ENCODE assay signal across 28 cellular contexts in the genomic region with DNA sequence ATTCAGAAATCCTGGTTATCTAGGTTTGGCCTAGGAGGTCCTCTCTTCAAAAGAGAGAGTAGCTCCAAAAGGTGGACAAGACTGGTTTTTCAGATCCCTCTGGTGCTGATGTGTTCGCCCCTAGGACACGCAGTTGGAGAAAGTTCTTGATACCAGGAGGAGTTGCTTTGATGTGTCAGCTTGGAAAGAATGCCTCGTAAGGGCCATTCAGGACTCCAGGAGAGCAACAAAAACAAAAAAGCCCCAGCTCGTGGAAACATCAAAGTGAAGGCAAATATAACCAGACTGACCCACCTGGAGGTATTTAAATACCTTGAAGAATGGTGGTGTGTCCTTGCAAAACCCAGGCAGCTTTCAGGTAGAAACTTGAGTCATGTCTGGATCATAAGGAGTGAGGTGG. TPM values are rescaled to one million over a fixed set of nuclear protein-coding genes. Genes with fewer than 3 reads are reported as not detected.
DNase-seq lines count a peak whose midpoint lies in the region; ATAC-seq and TF ChIP-seq lines count a peak whose summit lies in the region.
"Had no signal": no experiment of that assay in that cellular context is flagged by ENCODE, and none has a peak within 500 bp of the region (broad histone marks: within the 10 kb centered on the region; RNA-seq: fewer than 3 reads in every experiment).

No MANE protein-coding gene starts in this region.

- H3K4me3 Mint-ChIP-seq in type B pancreatic cell = peak overlapping the region; percentile 53
- H3K4me3 Mint-ChIP-seq in endothelial cell (ENCODE audit: unreplicated experiment) = no peak overlapping the region
- H3K4me3 Mint-ChIP-seq: natural killer cell treated with Interleukin-12 subunit alpha and Interleukin-12 subunit beta and Interleukin-15 and Interleukin-18, amount 100 ng/mL, for 72 hours; T-helper 2 cell treated with Interferon-gamma antibody and Interleukin-4, amounts not matched to agents 5 μg/mL and 100 μg/mL, for 36 hours had no signal

- H3K4me1 ChIP-seq in Karpas-422 (ENCODE audit: low read length) = peaks cover 36% of the 10 kb centered on the region
- H3K4me1 ChIP-seq in lower lobe of right lung = peaks cover 17% of the 10 kb centered on the region
- H3K4me1 ChIP-seq: right atrium auricular region had no signal

- H3K4me2 ChIP-seq in Karpas-422 (ENCODE audit: low read depth, low read length, poor library complexity, severe bottlenecking) = peak overlapping the region; percentile 66

- H3K27me3 ChIP-seq in Karpas-422 (ENCODE audit: low read length) (no peaks in the 10 kb centered on the region), lower lobe of right lung (ENCODE audit: low read depth) (no peaks in the 10 kb centered on the region)
- H3K27me3 ChIP-seq: BLaER1 treated with 17β-estradiol and CSF1 and Interleukin-3, amounts not matched to agents 10 nM and 100 nM; right atrium auricular region had no signal

- intact Hi-C loops in lower lobe of right lung (cut with DNase I) = no loop called here

- H3K9ac ChIP-seq in Karpas-422 (ENCODE audit: low read length) = no peak overlapping the region
- H3K9ac ChIP-seq: BLaER1 treated with 17β-estradiol and CSF1 and Interleukin-3, amounts not matched to agents 10 nM and 100 nM had no signal

- peaks cover 32% of the 10 kb centered on the region for H3K4me1 Mint-ChIP-seq in type B pancreatic cell (ENCODE audit: unreplicated experiment)
- H3K4me1 Mint-ChIP-seq in endothelial cell (ENCODE audit: unreplicated experiment) = peaks cover 13% of the 10 kb centered on the region

- no peaks in the 10 kb centered on the region for H3K9me3 Mint-ChIP-seq in type B pancreatic cell
- no peaks in the 10 kb centered on the region for H3K9me3 Mint-ChIP-seq in endothelial cell (ENCODE audit: unreplicated experiment)
- H3K9me3 Mint-ChIP-seq: natural killer cell treated with Interleukin-12 subunit alpha and Interleukin-12 subunit beta and Interleukin-15 and Interleukin-18, amount 100 ng/mL, for 72 hours; T-helper 2 cell treated with Interferon-gamma antibody and Interleukin-4, amounts not matched to agents 5 μg/mL and 100 μg/mL, for 36 hours had no signal

- H3K36me3 Mint-ChIP-seq in type B pancreatic cell (no peaks in the 10 kb centered on the region), endothelial cell (ENCODE audit: low read depth, unreplicated experiment) (no peaks in the 10 kb centered on the region)
- H3K36me3 Mint-ChIP-seq: natural killer cell treated with Interleukin-12 subunit alpha and Interleukin-12 subunit beta and Interleukin-15 and Interleukin-18, amount 100 ng/mL, for 72 hours had no signal

- H3K27ac ChIP-seq in Karpas-422 (ENCODE audit: low read length) (no peak overlapping the region), VCaP (peak overlapping the region; percentile 86), lower lobe of right lung (peak overlapping the region; percentile 25)
- H3K27ac ChIP-seq: BLaER1 treated with 17β-estradiol and CSF1 and Interleukin-3, amounts not matched to agents 10 nM and 100 nM; right atrium auricular region; transverse colon had no signal

- H2AFZ ChIP-seq in Karpas-422 (ENCODE audit: low read length) = no peak overlapping the region

- no peak for TF ChIP-seq CTCF in VCaP (conservative IDR thresholded peaks at IDR 0.05)
- TF ChIP-seq CTCF in lower lobe of right lung (IDR thresholded peaks at IDR 0.05) = no peak
- no peak for TF ChIP-seq CTCF in type B pancreatic cell (conservative IDR thresholded peaks at IDR 0.05)
- no peak for TF ChIP-seq CTCF in endothelial cell (IDR thresholded peaks at IDR 0.05; ENCODE audit: unreplicated experiment)

- ATAC-seq in lower lobe of right lung = peak; percentile 53 to 72
- ATAC-seq: esophagus mucosa; K562; left lobe of liver; natural killer cell treated with Interleukin-12 subunit alpha and Interleukin-12 subunit beta and Interleukin-15 and Interleukin-18, amount 100 ng/mL, for 72 hours had no signal

- peak overlapping the region; percentile 74 for H3K27ac Mint-ChIP-seq in type B pancreatic cell
- H3K27ac Mint-ChIP-seq in endothelial cell (ENCODE audit: unreplicated experiment) = no peak overlapping the region
- H3K27ac Mint-ChIP-seq: T-helper 2 cell treated with Interferon-gamma antibody and Interleukin-4, amounts not matched to agents 5 μg/mL and 100 μg/mL, for 36 hours had no signal

- H3K27me3 Mint-ChIP-seq in type B pancreatic cell (peaks cover 8% of the 10 kb centered on the region), endothelial cell (ENCODE audit: unreplicated experiment) (peaks cover 3% of the 10 kb centered on the region)
- H3K27me3 Mint-ChIP-seq: natural killer cell treated with Interleukin-12 subunit alpha and Interleukin-12 subunit beta and Interleukin-15 and Interleukin-18, amount 100 ng/mL, for 72 hours had no signal

- no peaks in the 10 kb centered on the region for H3K9me2 ChIP-seq in Karpas-422 (replicated peaks; ENCODE audit: insufficient read depth, low read length)

- H3K36me3 ChIP-seq in Karpas-422 (ENCODE audit: insufficient read depth, low read length) = no peaks in the 10 kb centered on the region
- no peaks in the 10 kb centered on the region for H3K36me3 ChIP-seq in lower lobe of right lung
- H3K36me3 ChIP-seq: BLaER1 treated with 17β-estradiol and CSF1 and Interleukin-3, amounts not matched to agents 10 nM and 100 nM; right atrium auricular region; transverse colon had no signal

- H3K9me3 ChIP-seq in Karpas-422 (ENCODE audit: low read length) (no peaks in the 10 kb centered on the region), lower lobe of right lung (no peaks in the 10 kb centered on the region)
- H3K9me3 ChIP-seq: BLaER1 treated with 17β-estradiol and CSF1 and Interleukin-3, amounts not matched to agents 10 nM and 100 nM; right atrium auricular region; transverse colon had no signal

- H3K79me2 ChIP-seq in Karpas-422 (ENCODE audit: low read length) = no peaks in the 10 kb centered on the region

- H4K20me1 ChIP-seq in Karpas-422 (ENCODE audit: insufficient read depth, low read depth, low read length) = no peaks in the 10 kb centered on the region
- H4K20me1 ChIP-seq: BLaER1 treated with 17β-estradiol and CSF1 and Interleukin-3, amounts not matched to agents 10 nM and 100 nM had no signal

- H3K4me3 ChIP-seq in Karpas-422 (ENCODE audit: low read length) (no peak overlapping the region), lower lobe of right lung (no peak overlapping the region)
- H3K4me3 ChIP-seq: BLaER1 treated with 17β-estradiol and CSF1 and Interleukin-3, amounts not matched to agents 10 nM and 100 nM; K562; right atrium auricular region; transverse colon had no signal

- DNase-seq in Karpas-422 (no peak), lower lobe of right lung (no peak), type B pancreatic cell (ENCODE audit: extremely low spot score, unreplicated experiment) (no peak), HCEC 1CT (no peak), endothelial cell (ENCODE audit: low spot score) (no peak), NOMO-1 treated with DMSO at 0.1 percent for 48 hours (lab: John Stamatoyannopoulos, UW; ENCODE audit: unreplicated experiment) (no peak)
- DNase-seq: activated CD4-positive, alpha-beta T cell treated with anti-CD3 and anti-CD28 coated beads for 48 hours; activated naive CD4-positive, alpha-beta T cell; activated T-cell treated with anti-CD3 and anti-CD28 coated beads, Interleukin-2, amount 50 U/mL, for 48 hours; COR-L47; DND-41; effector memory CD4-positive, alpha-beta T cell; foreskin melanocyte; H7; NCI-H1417 treated with DMSO at 0.1 percent for 48 hours; NCI-H2081 treated with DMSO at 0.1 percent for 48 hours; NCI-H446; NCI-H82; stimulated activated CD4-positive, alpha-beta T cell treated with anti-CD3 and anti-CD28 coated beads, Interleukin-2, amount 100 ng/mL, for 24 hours; transverse colon had no signal

RNA-seq across cellular contexts. Expression of a gene that starts 12.5 kb away (rescaled TPM):
- 7.1 and 17.5 TPM in 2 replicates for total RNA-seq in Karpas-422 (2014; rRNA removed; shearing (Covaris generic); ENCODE audit: low replicate concordance)
- total RNA-seq in lower lobe of right lung (137 TPM), type B pancreatic cell (ENCODE audit: low replicate concordance) (78.5 and 116 TPM in 2 replicates), endothelial cell (ENCODE audit: unreplicated experiment) (137 TPM)
